ENCODE assay signal across 1 cellular context in genomic region chrX:154515803-154516654, GRCh38.
TF ChIP-seq lines count a peak whose summit lies in the region.

Gene FAM3A (minus strand): TSS chrX:154516232. CDS start chrX:154515772, 460 bp downstream.

TF ChIP-seq in HEK293, 187 proteins besides CTCF, POLR2A, EP300 and RAD21 (continued from another document):
- TF ChIP-seq ZNF280D (tag by site-specific recombination; IDR thresholded peaks at IDR 0.05) (no peak), ZNF175 (tag by site-specific recombination; IDR thresholded peaks at IDR 0.05) (no peak), HOXD13 (CRISPR knock-in tag; IDR thresholded peaks at IDR 0.05; ENCODE audit: borderline replicate concordance) (no peak), ZNF624 (tag by site-specific recombination; IDR thresholded peaks at IDR 0.05) (no peak), ZBTB49 (tag by site-specific recombination; IDR thresholded peaks at IDR 0.05; ENCODE audit: low read depth) (no peak), ZNF623 (tag by site-specific recombination; IDR thresholded peaks at IDR 0.05) (no peak), ZNF26 (tag by site-specific recombination; IDR thresholded peaks at IDR 0.05) (no peak), ZNF529 (tag by site-specific recombination; IDR thresholded peaks at IDR 0.05; ENCODE audit: insufficient replicate concordance) (no peak), FEZF1 (tag by site-specific recombination; IDR thresholded peaks at IDR 0.05) (peak; percentile 60; the same call in 1 of the 2 replicates), EGR2 (tag by site-specific recombination; IDR thresholded peaks at IDR 0.05; ENCODE audit: low read depth) (peak; percentile 47; the same call in 1 of the 2 replicates)
